23 cellular contexts compared by ENCODE assay signal in the genomic region with DNA sequence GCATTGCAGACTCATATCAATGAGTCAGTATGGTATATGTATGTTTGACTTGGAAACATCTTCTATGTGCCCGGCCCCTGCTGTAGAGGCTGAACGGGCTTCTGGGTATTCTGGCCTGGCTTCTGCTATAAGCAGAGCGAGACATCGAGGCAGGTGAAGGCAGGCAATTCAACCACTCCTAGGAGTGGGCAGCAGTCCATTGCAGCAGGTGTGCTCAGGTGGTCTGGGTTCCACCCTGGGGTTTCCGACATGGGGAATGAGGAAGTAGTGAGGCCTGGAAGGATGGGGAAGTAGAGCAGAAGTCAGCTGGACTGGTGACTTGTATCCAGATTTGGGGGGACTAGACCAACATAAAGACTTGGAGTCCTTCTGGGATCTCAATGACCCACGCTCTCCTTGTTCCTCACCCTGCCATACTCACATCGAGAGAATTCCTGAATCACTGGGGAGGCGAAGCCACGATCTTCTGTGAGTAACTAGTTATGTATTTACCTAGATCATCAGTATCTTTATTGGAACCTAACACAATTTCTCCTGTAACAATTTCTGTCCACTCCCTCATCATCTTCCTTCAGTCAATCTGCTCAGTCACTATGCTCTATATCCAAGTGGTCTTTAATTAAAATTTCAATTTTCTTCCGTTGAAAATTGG. TPM values are rescaled to one million over a fixed set of nuclear protein-coding genes. Genes with fewer than 3 reads are reported as not detected.
DNase-seq lines count a peak whose midpoint lies in the region; TF ChIP-seq lines count a peak whose summit lies in the region.
"Had no signal": no experiment of that assay in that cellular context is flagged by ENCODE, and none has a peak within 500 bp of the region (broad histone marks: within the 10 kb centered on the region; RNA-seq: fewer than 3 reads in every experiment).

No MANE protein-coding gene starts in this region.

- 0 out of 2 replicates have a peak, but pooled peaks cover 3% of the 10 kb centered on the region for H3K4me1 ChIP-seq in GM23248 (ENCODE audit: insufficient read depth)
- H3K4me1 ChIP-seq: uterus had no signal

- H3K27ac Mint-ChIP-seq in chondrocyte (ENCODE audit: unreplicated experiment): no peak overlapping the region
- H3K27ac Mint-ChIP-seq in neural crest cell (ENCODE audit: unreplicated experiment): no peak overlapping the region
- H3K27ac Mint-ChIP-seq: GM23338; nephron progenitor cell; T-helper 1 cell treated with Interleukin-12 subunit alpha and Interleukin-12 subunit beta and Interleukin-4 antibody, amounts not matched to agents 30 μg/mL and 1 μg/mL, for 36 hours had no signal

- H3K79me2 ChIP-seq in GM23248 (ENCODE audit: insufficient read depth): peaks cover 71% of the 10 kb centered on the region

- no peaks in the 10 kb centered on the region for H4K20me1 ChIP-seq in GM23248 (ENCODE audit: insufficient read depth)

- no peak overlapping the region for H3K4me3 ChIP-seq in GM23248
- H3K4me3 ChIP-seq: coronary artery, GM23338, prostate gland, uterus had no signal

- no peak overlapping the region for H3K27ac ChIP-seq in GM23248
- H3K27ac ChIP-seq: brain microvascular endothelial cell, coronary artery, prostate gland, uterus had no signal

- peak; percentile 15 for DNase-seq in GM23248
- peak; percentile 24 for DNase-seq in KBM-7
- peak; percentile 46 for DNase-seq in chondrocyte (ENCODE audit: low spot score)
- no peak for DNase-seq in neural crest cell (ENCODE audit: low read depth, low spot score)
- DNase-seq in NCI-H1092 (lab: John Stamatoyannopoulos, UW): no peak
- DNase-seq in AG20443 (ENCODE audit: low spot score): no peak
- DNase-seq in DMS 273 (lab: John Stamatoyannopoulos, UW; ENCODE audit: unreplicated experiment): no peak
- DNase-seq: activated CD4-positive, alpha-beta T cell treated with anti-CD3 and anti-CD28 coated beads, Interleukin-2, amount 50 U/mL, for 1 hour; activated effector memory CD4-positive, alpha-beta T cell treated with Interleukin-2 at 50 U/mL for 16 hours; brain microvascular endothelial cell; CD4-positive, CD25-positive, alpha-beta regulatory T cell; DMS 273 treated with DMSO at 0.1 percent for 48 hours; glutamatergic neuron; mesenchymal stem cell; NCI-H1694; NCI-H345; NCI-H774; nephron progenitor cell; uterus had no signal

- H3K9me3 Mint-ChIP-seq in chondrocyte (ENCODE audit: low read depth) (no peaks in the 10 kb centered on the region), neural crest cell (no peaks in the 10 kb centered on the region)
- H3K9me3 Mint-ChIP-seq: CD4-positive, CD25-positive, alpha-beta regulatory T cell; GM23338; nephron progenitor cell; T-helper 1 cell treated with Interleukin-12 subunit alpha and Interleukin-12 subunit beta and Interleukin-4 antibody, amounts not matched to agents 30 μg/mL and 1 μg/mL, for 36 hours had no signal

- no peak overlapping the region for H3K9ac ChIP-seq in GM23248

- H3K4me1 Mint-ChIP-seq in chondrocyte (ENCODE audit: low read depth): peaks cover 16% of the 10 kb centered on the region
- peaks cover 18% of the 10 kb centered on the region for H3K4me1 Mint-ChIP-seq in neural crest cell

- no peaks in the 10 kb centered on the region for H3K9me2 ChIP-seq in GM23248 (ENCODE audit: insufficient read depth)

- H2AFZ ChIP-seq in GM23248: no peak overlapping the region
- H2AFZ ChIP-seq: GM23338 had no signal

- H3K36me3 Mint-ChIP-seq in chondrocyte (ENCODE audit: low read depth) (peaks cover 11% of the 10 kb centered on the region), neural crest cell (ENCODE audit: low read depth) (peaks cover 3% of the 10 kb centered on the region)

- TF ChIP-seq CTCF in chondrocyte (IDR thresholded peaks at IDR 0.05) (no peak), neural crest cell (conservative IDR thresholded peaks at IDR 0.05) (no peak)

- H3K27me3 Mint-ChIP-seq in chondrocyte (ENCODE audit: low read depth) (no peaks in the 10 kb centered on the region), neural crest cell (ENCODE audit: low read depth) (peaks cover 4% of the 10 kb centered on the region)

- H3K9me3 ChIP-seq in GM23248 (ENCODE audit: low read depth): no peaks in the 10 kb centered on the region
- H3K9me3 ChIP-seq: prostate gland, uterus had no signal

- H3K36me3 ChIP-seq in GM23248 (ENCODE audit: low read depth): peaks cover 9% of the 10 kb centered on the region; the same call in 1 of the 2 replicates
- H3K36me3 ChIP-seq: uterus had no signal

- H3F3A ChIP-seq in GM23248 (ENCODE audit: insufficient read depth): no peaks in the 10 kb centered on the region

- H3K4me3 Mint-ChIP-seq in chondrocyte (ENCODE audit: unreplicated experiment) (no peak overlapping the region), neural crest cell (peak overlapping the region; percentile 54)
- H3K4me3 Mint-ChIP-seq: GM23338; nephron progenitor cell; T-helper 1 cell treated with Interleukin-12 subunit alpha and Interleukin-12 subunit beta and Interleukin-4 antibody, amounts not matched to agents 30 μg/mL and 1 μg/mL, for 36 hours had no signal

- H3K27me3 ChIP-seq in GM23248 (replicated peaks; ENCODE audit: insufficient read depth): no peaks in the 10 kb centered on the region
- H3K27me3 ChIP-seq: brain microvascular endothelial cell, uterus had no signal

- WGBS in GM23248 (ENCODE audit: low coverage in 1 of 2, low lambda C conversion rate in 2 of 2, missing lambda C conversion rate in 2 of 2), 2 experiments: 90 to 92% methylated on average over 10 of the region's 10 CpGs

- in situ Hi-C loops in GM23248 (cut with MboI) (no loop called here), KBM-7 (cut with MboI; ENCODE audit: low pct_unique_long_range_greater_than_20kb, low sequenced_read_pairs) (no loop called here)

- H3K4me2 ChIP-seq in GM23248 (ENCODE audit: unreplicated experiment): no peak overlapping the region
- H3K4me2 ChIP-seq: GM23338 had no signal

RNA-seq across cellular contexts. Expression of gene ZNF777, which starts 4.0 kb away (rescaled TPM):
- 9.7 and 10.4 TPM in 2 replicates for total RNA-seq in GM23248 (2014; rRNA removed; shearing (Covaris generic))
- polyA plus RNA-seq in GM23248 (2016; fragmentation: Nextera tagmentation; extraction: Ambion mirVana): 2.1 and 2.2 TPM in 2 replicates
- total RNA-seq in chondrocyte: 11.7 to 15.2 TPM (median 15.1 TPM) in 3 replicates
- total RNA-seq in neural crest cell: 19.3 and 20.8 TPM in 2 replicates

RNA-seq across cellular contexts. Expression of gene ZNF746, which starts 40.7 kb away (rescaled TPM):
- 17.8 and 20.6 TPM in 2 replicates for total RNA-seq in GM23248 (2014; rRNA removed; shearing (Covaris generic))
- polyA plus RNA-seq in GM23248 (2016; fragmentation: Nextera tagmentation; extraction: Ambion mirVana): 9.0 and 9.7 TPM in 2 replicates
- total RNA-seq in chondrocyte: 16.1 to 17.0 TPM (median 16.2 TPM) in 3 replicates
- 21.2 and 21.9 TPM in 2 replicates for total RNA-seq in neural crest cell

Comparison
In these comparisons a context has a peak if more than half of its experiments do, and no peak if none do; other contexts are left out.
1. DNase-seq: peak in GM23248 (single experiment), KBM-7 (single experiment) and chondrocyte (single experiment); none in neural crest cell (single experiment), NCI-H1092 (single experiment), AG20443 (single experiment) and DMS 273 (single experiment).